ENCODE assay signal across 1 cellular context in the genomic region with DNA sequence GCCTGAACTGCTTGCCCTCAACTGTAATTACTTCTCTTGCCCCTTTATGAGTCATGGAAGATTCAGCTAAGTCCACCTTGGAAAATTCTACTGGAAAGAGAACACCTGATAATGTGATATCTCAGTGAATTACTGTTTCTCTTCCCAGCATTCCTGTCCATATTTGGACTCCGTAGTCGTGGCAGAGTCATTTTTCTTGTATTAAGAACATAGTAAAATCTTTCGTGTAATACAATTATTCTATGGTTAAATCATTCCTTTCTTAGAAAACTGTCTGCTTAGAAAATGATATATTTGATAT.
TF ChIP-seq lines count a peak whose summit lies in the region.

No MANE protein-coding gene starts in this region.

TF ChIP-seq in IMR-90, 13 proteins besides CTCF, POLR2A, EP300 and RAD21:
- TF ChIP-seq, protein P1, sequence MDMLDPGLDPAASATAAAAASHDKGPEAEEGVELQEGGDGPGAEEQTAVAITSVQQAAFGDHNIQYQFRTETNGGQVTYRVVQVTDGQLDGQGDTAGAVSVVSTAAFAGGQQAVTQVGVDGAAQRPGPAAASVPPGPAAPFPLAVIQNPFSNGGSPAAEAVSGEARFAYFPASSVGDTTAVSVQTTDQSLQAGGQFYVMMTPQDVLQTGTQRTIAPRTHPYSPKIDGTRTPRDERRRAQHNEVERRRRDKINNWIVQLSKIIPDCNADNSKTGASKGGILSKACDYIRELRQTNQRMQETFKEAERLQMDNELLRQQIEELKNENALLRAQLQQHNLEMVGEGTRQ (IDR thresholded peaks at IDR 0.05; ENCODE audit: low read depth, low read length): no peak
- TF ChIP-seq BHLHE40 (IDR thresholded peaks at IDR 0.05; ENCODE audit: low read depth, low read length): no peak
- TF ChIP-seq MXI1 (IDR thresholded peaks at IDR 0.05; ENCODE audit: borderline replicate concordance, low read depth, low read length): no peak
- no peak for TF ChIP-seq MAZ (IDR thresholded peaks at IDR 0.05; ENCODE audit: borderline replicate concordance, low read depth, low read length)
- no peak for TF ChIP-seq SMC3 (IDR thresholded peaks at IDR 0.05; ENCODE audit: low read depth, low read length)
- no peak for TF ChIP-seq RFX5 (IDR thresholded peaks at IDR 0.05; ENCODE audit: low read depth, low read length)
- TF ChIP-seq, protein P2, sequence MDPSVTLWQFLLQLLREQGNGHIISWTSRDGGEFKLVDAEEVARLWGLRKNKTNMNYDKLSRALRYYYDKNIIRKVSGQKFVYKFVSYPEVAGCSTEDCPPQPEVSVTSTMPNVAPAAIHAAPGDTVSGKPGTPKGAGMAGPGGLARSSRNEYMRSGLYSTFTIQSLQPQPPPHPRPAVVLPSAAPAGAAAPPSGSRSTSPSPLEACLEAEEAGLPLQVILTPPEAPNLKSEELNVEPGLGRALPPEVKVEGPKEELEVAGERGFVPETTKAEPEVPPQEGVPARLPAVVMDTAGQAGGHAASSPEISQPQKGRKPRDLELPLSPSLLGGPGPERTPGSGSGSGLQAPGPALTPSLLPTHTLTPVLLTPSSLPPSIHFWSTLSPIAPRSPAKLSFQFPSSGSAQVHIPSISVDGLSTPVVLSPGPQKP (IDR thresholded peaks at IDR 0.05; ENCODE audit: borderline replicate concordance, low read depth, low read length): no peak
- TF ChIP-seq MAFK (IDR thresholded peaks at IDR 0.05; ENCODE audit: low read depth, low read length): no peak
- TF ChIP-seq NFE2L2 (IDR thresholded peaks at IDR 0.05; ENCODE audit: low read depth, low read length): no peak
- no peak for TF ChIP-seq FOS (IDR thresholded peaks at IDR 0.05; ENCODE audit: low read depth, low read length)
- no peak for TF ChIP-seq CEBPB (IDR thresholded peaks at IDR 0.05; ENCODE audit: low read depth, low read length)
- no peak for TF ChIP-seq CHD1 (IDR thresholded peaks at IDR 0.05; ENCODE audit: low read depth, low read length)
- no peak for TF ChIP-seq RCOR1 (IDR thresholded peaks at IDR 0.05; ENCODE audit: insufficient replicate concordance, low read length)
TF ChIP-seq in IMR-90: peak in this region for 0.
